Comparison of ENCODE assay signal across 24 cellular contexts in genomic region chr3:160998581-160998980, GRCh38.
"Had no signal": no experiment of that assay in that cellular context is flagged by ENCODE, and none has a peak within 500 bp of the region (broad histone marks: within the 10 kb centered on the region; RNA-seq: fewer than 3 reads in every experiment).

No MANE protein-coding gene starts in this region.

- H3K4me3 ChIP-seq: colonic mucosa, dorsolateral prefrontal cortex, esophagus squamous epithelium, gastrocnemius medialis, heart left ventricle, hepatocyte, left lung, lower lobe of right lung, mucosa of descending colon had no signal

- DNase-seq: cerebellar nuclear complex; colonic mucosa; dermis blood vessel endothelial cell; dorsolateral prefrontal cortex; effector CD8-positive, alpha-beta T cell; effector memory CD8-positive, alpha-beta T cell; endodermal cell; erythroblast; esophagus squamous epithelium; foreskin fibroblast; foreskin melanocyte; gastrocnemius medialis; glutamatergic neuron; heart left ventricle; hypothalamus; immature natural killer cell; left cardiac atrium; left lung; left ventricle myocardium superior; lower lobe of right lung; mesenchymal stem cell; mucosa of descending colon had no signal

- ATAC-seq: effector memory CD8-positive, alpha-beta T cell; gastrocnemius medialis; heart left ventricle; left cardiac atrium; left lung; left ventricle myocardium superior; lower lobe of right lung; mucosa of descending colon had no signal

- H3K79me2 ChIP-seq: hepatocyte had no signal

- H3K27me3 ChIP-seq: colonic mucosa, dorsolateral prefrontal cortex, esophagus squamous epithelium, gastrocnemius medialis, heart left ventricle, hepatocyte, left lung had no signal

- H3K4me1 ChIP-seq: colonic mucosa, esophagus squamous epithelium, gastrocnemius medialis, heart left ventricle, left lung, lower lobe of right lung had no signal

- H2AFZ ChIP-seq: hepatocyte had no signal

- H3K27ac ChIP-seq: colonic mucosa, dorsolateral prefrontal cortex, epithelial cell of prostate, esophagus squamous epithelium, gastrocnemius medialis, heart left ventricle, hepatocyte, left lung, lower lobe of right lung had no signal

- H3K36me3 ChIP-seq: colonic mucosa, esophagus squamous epithelium, gastrocnemius medialis, heart left ventricle, left lung, lower lobe of right lung had no signal

- H3K9me3 ChIP-seq: colonic mucosa, esophagus squamous epithelium, gastrocnemius medialis, lower lobe of right lung had no signal

- H3K4me2 ChIP-seq: hepatocyte had no signal
